In genomic region chr17:63623786-63624185, GRCh38 we compare ENCODE assay signal across 8 cellular contexts. TPM values are rescaled to one million over a fixed set of nuclear protein-coding genes. Genes with fewer than 3 reads are reported as not detected.
A peak's percentile ranks its signal among the peaks of the same experiment; 100 is the strongest.
DNase-seq lines count a peak whose midpoint lies in the region; ATAC-seq, FAIRE-seq and TF ChIP-seq lines count a peak whose summit lies in the region.

No MANE protein-coding gene starts in this region.

- H3K9ac ChIP-seq in kidney (ENCODE audit: low read length in 2 of 2), result peak overlapping the region; percentile 34 to 43

- FAIRE-seq in kidney (lab: Jason Lieb, UNC), result no peak

- TF ChIP-seq CTCF in kidney (IDR thresholded peaks at IDR 0.05; ENCODE audit: borderline replicate concordance, extremely low read depth, insufficient read depth) (no peak), suprapubic skin (IDR thresholded peaks at IDR 0.05) (no peak)

- H3K4me1 ChIP-seq in kidney (ENCODE audit: control insufficient read depth in 1 of 2, insufficient read depth in 1 of 2, low read depth in 1 of 2, low read length in 2 of 2) (peaks cover 14 to 22% of the 10 kb centered on the region in 2 donors), suprapubic skin (peaks cover 50% of the 10 kb centered on the region)

- TF ChIP-seq POLR2A in suprapubic skin (IDR thresholded peaks at IDR 0.05), result no peak

- peaks cover 46% of the 10 kb centered on the region for H3K4me1 Mint-ChIP-seq in activated T-cell treated with anti-CD3 and anti-CD28 coated beads, Interleukin-2, amount 50 U/mL, for 24 hours (ENCODE audit: low read depth)

- peak overlapping the region; percentile 94 for H3K27ac Mint-ChIP-seq in activated T-cell treated with anti-CD3 and anti-CD28 coated beads, Interleukin-2, amount 50 U/mL, for 24 hours
- H3K27ac Mint-ChIP-seq in activated naive CD4-positive, alpha-beta T cell treated with anti-CD3 and anti-CD28 coated beads, Interleukin-2, amount 50 U/mL, for 72 hours, result peak overlapping the region; percentile 89 to 96

- H3K9me3 ChIP-seq in kidney (ENCODE audit: control insufficient read depth in 1 of 2, low read length in 2 of 2) (no peaks in the 10 kb centered on the region), suprapubic skin (no peaks in the 10 kb centered on the region)

- H3K27me3 ChIP-seq in suprapubic skin, result no peaks in the 10 kb centered on the region

- TF ChIP-seq EP300 in suprapubic skin (IDR thresholded peaks at IDR 0.05), result no peak

- intact Hi-C loops in kidney (cut with DNase I), result no loop called here

- H3K36me3 Mint-ChIP-seq in activated T-cell treated with anti-CD3 and anti-CD28 coated beads, Interleukin-2, amount 50 U/mL, for 24 hours (ENCODE audit: low read depth), result peaks cover 10% of the 10 kb centered on the region
- peaks cover 10% of the 10 kb centered on the region in 2 donors for H3K36me3 Mint-ChIP-seq in activated naive CD4-positive, alpha-beta T cell treated with anti-CD3 and anti-CD28 coated beads, Interleukin-2, amount 50 U/mL, for 72 hours

- H3K4me3 ChIP-seq in kidney (ENCODE audit: low read length in 2 of 2) (peak overlapping the region; percentile 75 to 79), suprapubic skin (peak overlapping the region; percentile 69)

- no peak for ATAC-seq in activated naive CD4-positive, alpha-beta T cell treated with anti-CD3 and anti-CD28 coated beads, Interleukin-2, amount 50 U/mL, for 72 hours
- no peak for ATAC-seq in GM18868 (IDR thresholded peaks at IDR 0.05; ENCODE audit: unreplicated experiment)

- WGBS in suprapubic skin, result 40% methylated on average over 6 of the region's 6 CpGs

- H3K36me3 ChIP-seq in kidney (ENCODE audit: control insufficient read depth in 1 of 2, insufficient read depth in 2 of 2, low read length in 2 of 2), result no peaks in the 10 kb centered on the region
- no peaks in the 10 kb centered on the region for H3K36me3 ChIP-seq in suprapubic skin

- DNase-seq in activated T-cell treated with anti-CD3 and anti-CD28 coated beads, Interleukin-2, amount 50 U/mL, for 24 hours, result no peak
- DNase-seq in activated T-cell treated with anti-CD3 and anti-CD28 coated beads for 4 hours, result no peak
- DNase-seq in activated naive CD4-positive, alpha-beta T cell treated with anti-CD3 and anti-CD28 coated beads, Interleukin-2, amount 50 U/mL, for 72 hours (ENCODE audit: low spot score in 2 of 2), result no peak
- no peak for DNase-seq in kidney
- no peak for DNase-seq in suprapubic skin (ENCODE audit: low spot score in 2 of 2)
- DNase-seq in stimulated activated CD4-positive, alpha-beta T cell treated with anti-CD3 and anti-CD28 coated beads, Interleukin-12 subunit alpha, Interleukin-12 subunit beta, amount 100 ng/mL, for 4 hours, result no peak
- DNase-seq in NCI-H510A (lab: John Stamatoyannopoulos, UW), result no peak

- peak overlapping the region; percentile 99 for H3K4me3 Mint-ChIP-seq in activated T-cell treated with anti-CD3 and anti-CD28 coated beads, Interleukin-2, amount 50 U/mL, for 24 hours

- no peaks in the 10 kb centered on the region for H3K27me3 Mint-ChIP-seq in activated T-cell treated with anti-CD3 and anti-CD28 coated beads, Interleukin-2, amount 50 U/mL, for 24 hours

- H3K27ac ChIP-seq in kidney (ENCODE audit: low read depth in 2 of 2, low read length in 2 of 2) (peak overlapping the region; percentile 3 to 39), suprapubic skin (no peak overlapping the region)

- H3K9me3 Mint-ChIP-seq in activated T-cell treated with anti-CD3 and anti-CD28 coated beads, Interleukin-2, amount 50 U/mL, for 24 hours, result no peaks in the 10 kb centered on the region
- H3K9me3 Mint-ChIP-seq in activated naive CD4-positive, alpha-beta T cell treated with anti-CD3 and anti-CD28 coated beads, Interleukin-2, amount 50 U/mL, for 72 hours, result no peaks in the 10 kb centered on the region

RNA-seq across cellular contexts. Expression of gene MAP3K3, which starts 1.6 kb away (rescaled TPM):
- total RNA-seq in activated naive CD4-positive, alpha-beta T cell treated with anti-CD3 and anti-CD28 coated beads, Interleukin-2, amount 50 U/mL, for 72 hours, result 10 to 100 TPM; 28.3 to 54.2 TPM
- total RNA-seq in kidney (50.5 TPM), suprapubic skin (10 to 100 TPM; 31.6 to 55.1 (median 44.3) TPM)
- polyA plus RNA-seq in kidney (ENCODE audit: insufficient read depth, low read depth, low replicate concordance), result 17.4 TPM

RNA-seq across cellular contexts. Expression of gene TACO1, which starts 23.1 kb away (rescaled TPM):
- 10 to 100 TPM; 10.1 to 27.3 TPM for total RNA-seq in activated naive CD4-positive, alpha-beta T cell treated with anti-CD3 and anti-CD28 coated beads, Interleukin-2, amount 50 U/mL, for 72 hours
- 18.4 TPM for total RNA-seq in kidney
- polyA plus RNA-seq in kidney (ENCODE audit: insufficient read depth, low read depth, low replicate concordance), result 80.1 TPM
- 10 to 100 TPM in 2 of 4 donors, 1 to 10 TPM in 2; 9.3 to 20.2 (median 10.2) TPM for total RNA-seq in suprapubic skin
